ENCODE assay signal across 39 cellular contexts in the genomic region with DNA sequence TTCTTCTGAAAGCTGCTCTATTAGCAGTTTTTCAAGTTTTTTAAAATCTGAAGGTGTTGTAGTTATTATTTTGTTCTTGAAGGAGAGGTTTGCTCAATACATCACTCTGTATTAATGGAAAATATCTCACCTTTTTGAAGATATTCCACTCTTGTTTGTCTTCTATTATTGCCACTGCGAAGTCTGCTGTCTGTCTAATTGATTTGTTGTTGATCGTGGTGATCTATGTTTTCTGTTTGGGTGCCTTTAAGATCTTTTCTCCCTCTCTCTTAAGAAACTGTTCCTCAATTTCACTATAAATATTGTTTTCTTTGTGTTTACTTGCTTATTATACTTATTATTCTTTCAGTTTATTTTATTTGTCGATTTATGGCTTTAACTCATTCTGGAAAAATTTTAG.
"Had no signal": no experiment of that assay in that cellular context is flagged by ENCODE, and none has a peak within 500 bp of the region (broad histone marks: within the 10 kb centered on the region; RNA-seq: fewer than 3 reads in every experiment).

No MANE protein-coding gene starts in this region.

- H3K4me1 ChIP-seq: ascending aorta had no signal

- H3K27ac Mint-ChIP-seq: activated CD4-positive, alpha-beta memory T cell treated with anti-CD3 and anti-CD28 coated beads, Interleukin-2, amount 10 ng/mL, durations not matched to agents 7 days and 5 days; activated CD4-positive, alpha-beta T cell treated with anti-CD3 and anti-CD28 coated beads for 36 hours; activated CD4-positive, alpha-beta T cell treated with anti-CD3 and anti-CD28 coated beads, Interleukin-2, amount 10 ng/mL, durations not matched to agents 7 days and 5 days; activated CD8-positive, alpha-beta memory T cell treated with anti-CD3 and anti-CD28 coated beads, Interleukin-2, amount 10 ng/mL, durations not matched to agents 7 days and 5 days; activated CD8-positive, alpha-beta T cell treated with anti-CD3 and anti-CD28 coated beads, Interleukin-2, amount 10 ng/mL, durations not matched to agents 7 days and 5 days; activated naive CD4-positive, alpha-beta T cell treated with anti-CD3 and anti-CD28 coated beads, Interleukin-2, amount 10 ng/mL, durations not matched to agents 7 days and 5 days; activated naive CD4-positive, alpha-beta T cell treated with anti-CD3 and anti-CD28 coated beads, Interleukin-2, amount 50 U/mL, for 24 hours; activated naive CD8-positive, alpha-beta T cell; activated naive CD8-positive, alpha-beta T cell treated with anti-CD3 and anti-CD28 coated beads, Interleukin-2, amount 10 ng/mL, durations not matched to agents 7 days and 5 days; activated naive CD8-positive, alpha-beta T cell treated with anti-CD3 and anti-CD28 coated beads, Interleukin-2, amount 50 U/mL, for 24 hours; activated T-cell treated with anti-CD3 and anti-CD28 coated beads, Interleukin-2, amount 50 U/mL, for 24 hours; activated T-helper 2 cell treated with anti-CD3 and anti-CD28 coated beads, Interferon-gamma antibody, Interleukin-2, Interleukin-4, amounts not matched to agents 10 μg/mL and 5 μg/mL and 100 μg/mL, durations not matched to agents 14 hours and 24 hours and 36 hours; brain; T-helper 1 cell treated with Interleukin-12 subunit alpha and Interleukin-12 subunit beta and Interleukin-4 antibody, amounts not matched to agents 30 μg/mL and 1 μg/mL, for 36 hours; T-helper 2 cell treated with Interferon-gamma antibody and Interleukin-4, amounts not matched to agents 5 μg/mL and 100 μg/mL, for 36 hours had no signal

- H3K4me1 Mint-ChIP-seq: activated CD4-positive, alpha-beta memory T cell treated with anti-CD3 and anti-CD28 coated beads, Interleukin-2, amount 10 ng/mL, durations not matched to agents 7 days and 5 days; activated CD4-positive, alpha-beta T cell treated with anti-CD3 and anti-CD28 coated beads for 36 hours; activated CD4-positive, alpha-beta T cell treated with anti-CD3 and anti-CD28 coated beads, Interleukin-2, amount 10 ng/mL, durations not matched to agents 7 days and 5 days; activated CD8-positive, alpha-beta memory T cell treated with anti-CD3 and anti-CD28 coated beads, Interleukin-2, amount 10 ng/mL, durations not matched to agents 7 days and 5 days; activated naive CD4-positive, alpha-beta T cell treated with anti-CD3 and anti-CD28 coated beads, Interleukin-2, amount 10 ng/mL, durations not matched to agents 7 days and 5 days; activated naive CD4-positive, alpha-beta T cell treated with anti-CD3 and anti-CD28 coated beads, Interleukin-2, amount 50 U/mL, for 24 hours; activated naive CD8-positive, alpha-beta T cell treated with anti-CD3 and anti-CD28 coated beads, Interleukin-2, amount 10 ng/mL, durations not matched to agents 7 days and 5 days; activated naive CD8-positive, alpha-beta T cell treated with anti-CD3 and anti-CD28 coated beads, Interleukin-2, amount 50 U/mL, for 24 hours; brain; central memory CD8-positive, alpha-beta T cell had no signal

- H3K36me3 ChIP-seq: ascending aorta, cardiac muscle cell had no signal

- H3K36me3 Mint-ChIP-seq: activated CD8-positive, alpha-beta memory T cell treated with anti-CD3 and anti-CD28 coated beads, Interleukin-2, amount 10 ng/mL, durations not matched to agents 7 days and 5 days; activated naive CD4-positive, alpha-beta T cell treated with anti-CD3 and anti-CD28 coated beads, Interleukin-2, amount 10 ng/mL, durations not matched to agents 7 days and 5 days; activated naive CD4-positive, alpha-beta T cell treated with anti-CD3 and anti-CD28 coated beads, Interleukin-2, amount 50 U/mL, for 24 hours; activated naive CD8-positive, alpha-beta T cell; activated naive CD8-positive, alpha-beta T cell treated with anti-CD3 and anti-CD28 coated beads, Interleukin-2, amount 10 ng/mL, durations not matched to agents 7 days and 5 days; brain had no signal

- H3K4me3 Mint-ChIP-seq: activated CD4-positive, alpha-beta memory T cell treated with anti-CD3 and anti-CD28 coated beads, Interleukin-2, amount 10 ng/mL, durations not matched to agents 7 days and 5 days; activated CD4-positive, alpha-beta T cell treated with anti-CD3 and anti-CD28 coated beads for 36 hours; activated CD4-positive, alpha-beta T cell treated with anti-CD3 and anti-CD28 coated beads, Interleukin-2, amount 10 ng/mL, durations not matched to agents 7 days and 5 days; activated CD8-positive, alpha-beta memory T cell treated with anti-CD3 and anti-CD28 coated beads, Interleukin-2, amount 10 ng/mL, durations not matched to agents 7 days and 5 days; activated CD8-positive, alpha-beta T cell treated with anti-CD3 and anti-CD28 coated beads, Interleukin-2, amount 10 ng/mL, durations not matched to agents 7 days and 5 days; activated naive CD4-positive, alpha-beta T cell treated with anti-CD3 and anti-CD28 coated beads, Interleukin-2, amount 10 ng/mL, durations not matched to agents 7 days and 5 days; activated naive CD4-positive, alpha-beta T cell treated with anti-CD3 and anti-CD28 coated beads, Interleukin-2, amount 50 U/mL, for 24 hours; activated naive CD8-positive, alpha-beta T cell; activated naive CD8-positive, alpha-beta T cell treated with anti-CD3 and anti-CD28 coated beads, Interleukin-2, amount 10 ng/mL, durations not matched to agents 7 days and 5 days; activated naive CD8-positive, alpha-beta T cell treated with anti-CD3 and anti-CD28 coated beads, Interleukin-2, amount 50 U/mL, for 24 hours; activated T-cell treated with anti-CD3 and anti-CD28 coated beads, Interleukin-2, amount 50 U/mL, for 24 hours; brain; central memory CD8-positive, alpha-beta T cell; T-helper 1 cell treated with Interleukin-12 subunit alpha and Interleukin-12 subunit beta and Interleukin-4 antibody, amounts not matched to agents 30 μg/mL and 1 μg/mL, for 36 hours; T-helper 2 cell treated with Interferon-gamma antibody and Interleukin-4, amounts not matched to agents 5 μg/mL and 100 μg/mL, for 36 hours had no signal

- FAIRE-seq: bronchial epithelial cell, TTC549 had no signal

- H3K9me3 ChIP-seq: ascending aorta had no signal

- H3K27me3 ChIP-seq: ascending aorta, cardiac muscle cell had no signal

- DNase-seq: activated CD4-positive, alpha-beta memory T cell treated with anti-CD3 and anti-CD28 coated beads, Interleukin-2, amount 10 ng/mL, durations not matched to agents 7 days and 5 days; activated CD4-positive, alpha-beta T cell treated with anti-CD3 and anti-CD28 coated beads for 1 hour; activated CD4-positive, alpha-beta T cell treated with anti-CD3 and anti-CD28 coated beads for 36 hours; activated CD4-positive, alpha-beta T cell treated with anti-CD3 and anti-CD28 coated beads for 48 hours; activated CD4-positive, alpha-beta T cell treated with anti-CD3 and anti-CD28 coated beads, Interleukin-2, amount 10 ng/mL, durations not matched to agents 7 days and 5 days; activated CD4-positive, alpha-beta T cell treated with anti-CD3 and anti-CD28 coated beads, Interleukin-2, amount 50 U/mL, for 48 hours; activated CD4-positive, CD25-positive, alpha-beta regulatory T cell; activated CD8-positive, alpha-beta memory T cell treated with anti-CD3 and anti-CD28 coated beads for 24 hours; activated CD8-positive, alpha-beta memory T cell treated with anti-CD3 and anti-CD28 coated beads, Interleukin-2, amount 10 ng/mL, durations not matched to agents 7 days and 5 days; activated CD8-positive, alpha-beta memory T cell treated with anti-CD3 and anti-CD28 coated beads, Interleukin-2, amount 50 U/mL, for 48 hours; activated CD8-positive, alpha-beta T cell treated with anti-CD3 and anti-CD28 coated beads, Interleukin-2, amount 10 ng/mL, durations not matched to agents 7 days and 5 days; activated effector memory CD4-positive, alpha-beta T cell treated with Interleukin-2 at 50 U/mL for 16 hours; activated gamma-delta T cell; activated naive CD4-positive, alpha-beta T cell treated with anti-CD3 and anti-CD28 coated beads, Interleukin-2, amount 10 ng/mL, durations not matched to agents 7 days and 5 days; activated naive CD4-positive, alpha-beta T cell treated with Interleukin-2 at 50 U/mL for 16 hours; activated naive CD8-positive, alpha-beta T cell treated with anti-CD3 and anti-CD28 coated beads, Interleukin-2, amount 10 ng/mL, durations not matched to agents 7 days and 5 days; activated naive CD8-positive, alpha-beta T cell treated with anti-CD3 and anti-CD28 coated beads, Interleukin-2, amount 50 U/mL, for 24 hours; activated T-cell treated with anti-CD3 and anti-CD28 coated beads, Interleukin-2, amount 50 U/mL, for 24 hours; activated T-cell treated with anti-CD3 and anti-CD28 coated beads, Interleukin-2, amount 50 U/mL, for 48 hours; amygdala; anterior cingulate cortex; caudate nucleus; cerebellar nuclear complex; T-helper 1 cell; T-helper 2 cell; T-helper 9 cell had no signal

- ATAC-seq: activated CD4-positive, alpha-beta T cell treated with anti-CD3 and anti-CD28 coated beads for 36 hours; activated CD4-positive, CD25-positive, alpha-beta regulatory T cell treated with anti-CD3 and anti-CD28 coated beads, Interleukin-2, amount 50 U/mL, for 24 hours; activated CD8-positive, alpha-beta memory T cell treated with anti-CD3 and anti-CD28 coated beads, Interleukin-2, amount 10 ng/mL, durations not matched to agents 7 days and 5 days; activated CD8-positive, alpha-beta T cell treated with anti-CD3 and anti-CD28 coated beads, Interleukin-2, amount 10 ng/mL, durations not matched to agents 7 days and 5 days; activated naive CD8-positive, alpha-beta T cell treated with anti-CD3 and anti-CD28 coated beads, Interleukin-2, amount 50 U/mL, for 24 hours had no signal

- H3K9me3 Mint-ChIP-seq: activated CD4-positive, alpha-beta memory T cell treated with anti-CD3 and anti-CD28 coated beads, Interleukin-2, amount 10 ng/mL, durations not matched to agents 7 days and 5 days; activated naive CD4-positive, alpha-beta T cell treated with anti-CD3 and anti-CD28 coated beads, Interleukin-2, amount 10 ng/mL, durations not matched to agents 7 days and 5 days; activated naive CD8-positive, alpha-beta T cell treated with anti-CD3 and anti-CD28 coated beads, Interleukin-2, amount 10 ng/mL, durations not matched to agents 7 days and 5 days; activated T-cell treated with anti-CD3 and anti-CD28 coated beads, Interleukin-2, amount 50 U/mL, for 24 hours; activated T-helper 2 cell treated with anti-CD3 and anti-CD28 coated beads, Interferon-gamma antibody, Interleukin-2, Interleukin-4, amounts not matched to agents 10 μg/mL and 5 μg/mL and 100 μg/mL, durations not matched to agents 14 hours and 24 hours and 36 hours; T-helper 1 cell treated with Interleukin-12 subunit alpha and Interleukin-12 subunit beta and Interleukin-4 antibody, amounts not matched to agents 30 μg/mL and 1 μg/mL, for 36 hours; T-helper 2 cell treated with Interferon-gamma antibody and Interleukin-4, amounts not matched to agents 5 μg/mL and 100 μg/mL, for 36 hours had no signal

- H3K27ac ChIP-seq: ascending aorta, cardiac muscle cell, VCaP had no signal

- H3K4me3 ChIP-seq: ascending aorta, cardiac muscle cell had no signal

- H3K27me3 Mint-ChIP-seq: activated CD4-positive, alpha-beta memory T cell treated with anti-CD3 and anti-CD28 coated beads, Interleukin-2, amount 10 ng/mL, durations not matched to agents 7 days and 5 days; activated CD4-positive, alpha-beta T cell treated with anti-CD3 and anti-CD28 coated beads, Interleukin-2, amount 10 ng/mL, durations not matched to agents 7 days and 5 days; activated CD8-positive, alpha-beta memory T cell treated with anti-CD3 and anti-CD28 coated beads, Interleukin-2, amount 10 ng/mL, durations not matched to agents 7 days and 5 days; activated naive CD4-positive, alpha-beta T cell treated with anti-CD3 and anti-CD28 coated beads, Interleukin-2, amount 10 ng/mL, durations not matched to agents 7 days and 5 days; activated naive CD8-positive, alpha-beta T cell treated with anti-CD3 and anti-CD28 coated beads, Interleukin-2, amount 10 ng/mL, durations not matched to agents 7 days and 5 days; brain had no signal
